In the genomic region with DNA sequence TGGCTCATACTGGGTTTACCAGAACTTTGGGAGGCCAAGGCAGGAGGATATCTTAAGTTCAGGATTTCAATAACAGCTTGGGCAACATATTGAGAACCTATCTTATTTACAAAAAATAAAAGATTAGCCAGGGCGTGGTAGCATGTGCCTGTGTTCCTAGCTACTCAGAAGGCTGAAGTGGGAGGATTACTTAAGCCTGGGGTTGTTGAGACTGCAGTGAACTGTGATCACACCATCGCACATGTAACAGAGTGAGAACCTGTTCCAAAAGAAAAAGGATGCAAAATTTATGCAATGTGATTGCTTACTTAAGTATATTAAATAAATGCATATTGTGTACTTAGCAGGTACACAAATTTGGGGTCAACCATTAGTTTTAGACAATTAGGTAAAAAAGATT, we compare ENCODE assay signal across 16 cellular contexts.
"Had no signal": no experiment of that assay in that cellular context is flagged by ENCODE, and none has a peak within 500 bp of the region (broad histone marks: within the 10 kb centered on the region; RNA-seq: fewer than 3 reads in every experiment).

No MANE protein-coding gene starts in this region.

- H3K4me3 ChIP-seq: dorsolateral prefrontal cortex, suprapubic skin, tibial nerve had no signal

- DNase-seq: cortex of kidney; dorsolateral prefrontal cortex; effector CD8-positive, alpha-beta T cell; foreskin melanocyte; head of caudate nucleus; hypothalamus; kidney glomerular epithelial cell; mesendoderm; naive thymus-derived CD4-positive, alpha-beta T cell; nephron progenitor cell; small intestine; stimulated activated CD4-positive, alpha-beta T cell treated with anti-CD3 and anti-CD28 coated beads, Interleukin-12 subunit alpha, Interleukin-12 subunit beta, amount 100 ng/mL, for 4 hours; stimulated activated naive CD4-positive, alpha-beta T cell had no signal

- H3K27me3 ChIP-seq: dorsolateral prefrontal cortex, neutrophil, suprapubic skin, tibial nerve had no signal

- H3K9me3 ChIP-seq: neutrophil, suprapubic skin, tibial nerve had no signal

- H3K4me1 ChIP-seq: suprapubic skin had no signal

- ATAC-seq: naive thymus-derived CD4-positive, alpha-beta T cell had no signal

- H3K36me3 ChIP-seq: neutrophil, suprapubic skin, tibial nerve had no signal

- H3K27ac ChIP-seq: dorsolateral prefrontal cortex, neutrophil, suprapubic skin had no signal
